ENCODE assay signal across 10 cellular contexts in genomic region chr16:57060323-57061083, GRCh38. TPM values are rescaled to one million over a fixed set of nuclear protein-coding genes. Genes with fewer than 3 reads are reported as not detected.
A peak's percentile ranks its signal among the peaks of the same experiment; 100 is the strongest.
DNase-seq lines count a peak whose midpoint lies in the region; ATAC-seq and TF ChIP-seq lines count a peak whose summit lies in the region.
"Had no signal": no experiment of that assay in that cellular context is flagged by ENCODE, and none has a peak within 500 bp of the region (broad histone marks: within the 10 kb centered on the region; RNA-seq: fewer than 3 reads in every experiment).

No MANE protein-coding gene starts in this region.

- peaks cover 3 to 78% (median 28%) of the 10 kb centered on the region in 3 donors for H3K36me3 Mint-ChIP-seq in CD8-positive, alpha-beta memory T cell
- H3K36me3 Mint-ChIP-seq in activated CD4-positive, alpha-beta memory T cell treated with anti-CD3 and anti-CD28 coated beads for 36 hours, result peaks cover 51% of the 10 kb centered on the region

- peak overlapping the region; percentile 23 to 89 (median 82) for H3K27ac Mint-ChIP-seq in CD8-positive, alpha-beta memory T cell
- H3K27ac Mint-ChIP-seq in activated CD4-positive, alpha-beta memory T cell treated with anti-CD3 and anti-CD28 coated beads for 36 hours, result peak overlapping the region; percentile 63

- H3K4me1 ChIP-seq in CD8-positive, alpha-beta memory T cell (ENCODE audit: insufficient read depth, low read length), result peaks cover 7% of the 10 kb centered on the region
- peaks cover 0 to 13% (median 9%) of the 10 kb centered on the region in 4 donors for H3K4me1 ChIP-seq in sigmoid colon

- H3K4me3 ChIP-seq in CD8-positive, alpha-beta memory T cell (ENCODE audit: low read length), result no peak overlapping the region
- H3K4me3 ChIP-seq in sigmoid colon, result no peak overlapping the region
- H3K4me3 ChIP-seq: cardiac muscle cell had no signal

- peaks cover 15 to 24% (median 21%) of the 10 kb centered on the region in 3 donors for H3K4me1 Mint-ChIP-seq in CD8-positive, alpha-beta memory T cell
- H3K4me1 Mint-ChIP-seq in activated CD4-positive, alpha-beta memory T cell treated with anti-CD3 and anti-CD28 coated beads for 36 hours (ENCODE audit: low read depth), result peaks cover 2% of the 10 kb centered on the region

- no peaks in the 10 kb centered on the region for H3K27me3 ChIP-seq in CD8-positive, alpha-beta memory T cell (ENCODE audit: insufficient read depth, low read length, poor library complexity, severe bottlenecking)
- H3K27me3 ChIP-seq in sigmoid colon, result no peaks in the 10 kb centered on the region
- H3K27me3 ChIP-seq: cardiac muscle cell had no signal

- peaks cover 0 to 2% of the 10 kb centered on the region in 2 donors for H3K27me3 Mint-ChIP-seq in CD8-positive, alpha-beta memory T cell
- no peaks in the 10 kb centered on the region for H3K27me3 Mint-ChIP-seq in activated CD4-positive, alpha-beta memory T cell treated with anti-CD3 and anti-CD28 coated beads for 36 hours

- H3K36me3 ChIP-seq in CD8-positive, alpha-beta memory T cell (ENCODE audit: insufficient read depth, low read length), result peaks cover 43% of the 10 kb centered on the region
- peaks cover 0 to 33% (median 0%) of the 10 kb centered on the region in 4 donors for H3K36me3 ChIP-seq in sigmoid colon
- H3K36me3 ChIP-seq: cardiac muscle cell had no signal

- no peak overlapping the region for H3K4me3 Mint-ChIP-seq in CD8-positive, alpha-beta memory T cell
- H3K4me3 Mint-ChIP-seq in activated CD4-positive, alpha-beta memory T cell treated with anti-CD3 and anti-CD28 coated beads for 36 hours, result no peak overlapping the region

- H3K27ac ChIP-seq in CD8-positive, alpha-beta memory T cell (ENCODE audit: low read depth, low read length), result no peak overlapping the region
- peak overlapping the region; percentile 67 to 74 (median 68) for H3K27ac ChIP-seq in sigmoid colon
- H3K27ac ChIP-seq: cardiac muscle cell had no signal

- POLR2A ChIA-PET in CD8-positive, alpha-beta memory T cell (lab: Charles Lee), result interaction anchor here (1.4 kb wide), 1 partner anchor 19 kb away, joined by 3 read pairs; no protein-coding TSS in a partner anchor
- POLR2A ChIA-PET in activated CD4-positive, alpha-beta memory T cell treated with anti-CD3 and anti-CD28 coated beads for 36 hours (lab: Charles Lee), result interaction anchor here (0.5 to 1.5 kb wide), 2 partner anchors 9 to 21 kb away, joined by 4 to 5 read pairs; no protein-coding TSS in a partner anchor

- CTCF ChIA-PET in CD8-positive, alpha-beta memory T cell (lab: Charles Lee), result interaction anchor here (0.8 to 1.5 kb wide), 5 partner anchors 11 to 96 kb away, joined by 3 read pairs; no protein-coding TSS in a partner anchor
- CTCF ChIA-PET in activated CD4-positive, alpha-beta memory T cell treated with anti-CD3 and anti-CD28 coated beads for 36 hours (lab: Charles Lee), result interaction anchor here (2.4 kb wide), 1 partner anchor 96 kb away, joined by 12 read pairs; no protein-coding TSS in a partner anchor

- no peak for DNase-seq in CD8-positive, alpha-beta memory T cell
- no peak for DNase-seq in activated CD4-positive, alpha-beta memory T cell treated with anti-CD3 and anti-CD28 coated beads for 36 hours
- DNase-seq in Right ventricle myocardium superior, result no peak
- no peak for DNase-seq in sigmoid colon
- DNase-seq in NCI-H2029 treated with DMSO at 0.1 percent for 48 hours (lab: John Stamatoyannopoulos, UW), result no peak
- DNase-seq in UCSD-AML1 (lab: John Stamatoyannopoulos, UW; ENCODE audit: unreplicated experiment), result no peak
- no peak for DNase-seq in DMS53 (lab: John Stamatoyannopoulos, UW)
- DNase-seq: NCI-H446 treated with DMSO at 0.1 percent for 48 hours had no signal

- no peak for TF ChIP-seq EP300 in sigmoid colon (IDR thresholded peaks at IDR 0.05)

- no peak for TF ChIP-seq POLR2A in sigmoid colon (IDR thresholded peaks at IDR 0.05)

- ATAC-seq in Right ventricle myocardium superior (ENCODE audit: poor library complexity) (peak; percentile 26), HG02970 (IDR thresholded peaks at IDR 0.05; ENCODE audit: low FRiP score, unreplicated experiment) (no peak)

- H3K9me3 ChIP-seq in CD8-positive, alpha-beta memory T cell (ENCODE audit: low read length), result no peaks in the 10 kb centered on the region
- no peaks in the 10 kb centered on the region for H3K9me3 ChIP-seq in sigmoid colon

- no peaks in the 10 kb centered on the region for H3K9me3 Mint-ChIP-seq in CD8-positive, alpha-beta memory T cell
- peaks cover 3% of the 10 kb centered on the region for H3K9me3 Mint-ChIP-seq in activated CD4-positive, alpha-beta memory T cell treated with anti-CD3 and anti-CD28 coated beads for 36 hours

- TF ChIP-seq CTCF in sigmoid colon (IDR thresholded peaks at IDR 0.05), result no peak

- intact Hi-C loops in activated CD4-positive, alpha-beta memory T cell treated with anti-CD3 and anti-CD28 coated beads for 36 hours (cut with micrococcal nuclease), result no loop called here
- intact Hi-C loops in Right ventricle myocardium superior (cut with DNase I) (no loop called here), sigmoid colon (cut with DNase I) (no loop called here)

- WGBS in sigmoid colon, 2 donors, result 87 to 88% methylated on average over 9 of the region's 9 CpGs

RNA-seq across cellular contexts. Expression of gene CPNE2, which starts 31.9 kb away (rescaled TPM):
- total RNA-seq in CD8-positive, alpha-beta memory T cell, result 1 to 10 TPM; 9.4 TPM
- polyA plus RNA-seq in CD8-positive, alpha-beta memory T cell, result 90.4 TPM
- 1 to 10 TPM; 7.3 to 8.1 TPM for total RNA-seq in activated CD4-positive, alpha-beta memory T cell treated with anti-CD3 and anti-CD28 coated beads for 36 hours
- total RNA-seq in Right ventricle myocardium superior (13.3 TPM), sigmoid colon (10 to 100 TPM; 22.9 to 59.9 (median 25.4) TPM)
- polyA plus RNA-seq in sigmoid colon, result 10 to 100 TPM; 60.7 to 75.1 (median 66.6) TPM
